ENCODE assay signal across 8 cellular contexts in the genomic region with DNA sequence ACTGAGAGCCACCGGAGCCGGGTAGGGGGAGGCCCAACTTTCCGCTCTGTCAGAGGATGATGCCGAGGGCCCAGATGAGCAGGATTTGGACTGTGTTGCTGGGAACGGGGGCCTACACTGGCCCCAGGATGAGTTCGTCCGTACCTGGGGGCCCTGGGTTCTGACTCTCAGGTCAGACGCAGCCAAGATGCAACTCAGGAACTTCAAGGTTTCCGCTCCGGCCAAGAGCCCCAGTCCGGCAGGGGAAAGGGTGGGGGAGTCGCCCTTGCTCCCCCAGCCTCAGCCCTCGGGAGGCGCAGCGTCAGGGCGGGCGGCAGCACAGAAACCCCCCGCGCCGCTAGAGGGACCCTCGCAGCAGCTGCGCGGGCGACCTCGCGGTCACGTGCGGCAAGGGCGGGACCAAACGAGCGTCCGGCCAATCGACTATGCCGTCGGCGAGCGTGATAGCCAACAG. TPM values are rescaled to one million over a fixed set of nuclear protein-coding genes. Genes with fewer than 3 reads are reported as not detected.
DNase-seq lines count a peak whose midpoint lies in the region; ATAC-seq and TF ChIP-seq lines count a peak whose summit lies in the region.

No MANE protein-coding gene starts in this region.

- WGBS in suprapubic skin: 4% methylated on average over 11 of the region's 37 CpGs

- peak; percentile 72 for TF ChIP-seq CTCF in Calu3 (IDR thresholded peaks at IDR 0.05; ENCODE audit: unreplicated experiment)
- TF ChIP-seq CTCF in PC-3 (conservative IDR thresholded peaks at IDR 0.05; ENCODE audit: low read depth, low read length): peak; percentile 58
- TF ChIP-seq CTCF in foreskin keratinocyte (conservative IDR thresholded peaks at IDR 0.05): no peak
- peak; percentile 23 for TF ChIP-seq CTCF in neural progenitor cell (IDR thresholded peaks at IDR 0.05)
- no peak for TF ChIP-seq CTCF in suprapubic skin (IDR thresholded peaks at IDR 0.05)

- peak overlapping the region; percentile 74 for H3K4me3 ChIP-seq in PC-3 (ENCODE audit: low read length)
- H3K4me3 ChIP-seq in neural progenitor cell: peak overlapping the region; percentile 61
- H3K4me3 ChIP-seq in suprapubic skin: peak overlapping the region; percentile 80

- no peaks in the 10 kb centered on the region for H4K20me1 ChIP-seq in PC-3 (ENCODE audit: low read length)
- H4K20me1 ChIP-seq in neural progenitor cell (ENCODE audit: low read depth): no peaks in the 10 kb centered on the region

- H3K9me3 ChIP-seq in PC-3 (ENCODE audit: low read length): no peaks in the 10 kb centered on the region
- no peaks in the 10 kb centered on the region for H3K9me3 ChIP-seq in neural progenitor cell (ENCODE audit: low read depth)
- H3K9me3 ChIP-seq in suprapubic skin: no peaks in the 10 kb centered on the region

- H3K36me3 ChIP-seq in PC-3 (ENCODE audit: low read depth, low read length) (no peaks in the 10 kb centered on the region), neural progenitor cell (no peaks in the 10 kb centered on the region), suprapubic skin (peaks cover 7% of the 10 kb centered on the region)

- H3K9me3 Mint-ChIP-seq in Calu3 (ENCODE audit: low read depth, unreplicated experiment) (no peaks in the 10 kb centered on the region), neural progenitor cell (no peaks in the 10 kb centered on the region)

- H3K36me3 Mint-ChIP-seq in Calu3 (ENCODE audit: insufficient read depth, unreplicated experiment) (peaks cover 33% of the 10 kb centered on the region), neural progenitor cell (peaks cover 19% of the 10 kb centered on the region)

- H3K27ac Mint-ChIP-seq in Calu3 (ENCODE audit: unreplicated experiment) (peak overlapping the region; percentile 91), neural progenitor cell (peak overlapping the region; percentile 89)

- H3K27me3 Mint-ChIP-seq in Calu3 (ENCODE audit: unreplicated experiment) (no peaks in the 10 kb centered on the region), neural progenitor cell (ENCODE audit: insufficient read depth, low read depth) (no peaks in the 10 kb centered on the region)

- no peaks in the 10 kb centered on the region for H3K9me2 ChIP-seq in PC-3 (replicated peaks; ENCODE audit: low read length)

- ATAC-seq in GM21381 (IDR thresholded peaks at IDR 0.05; ENCODE audit: unreplicated experiment): peak; percentile 67
- ATAC-seq in PC-3: peak; percentile 84
- ATAC-seq in foreskin keratinocyte: peak; percentile 84

- H3K4me1 Mint-ChIP-seq in Calu3 (ENCODE audit: low read depth, unreplicated experiment): peaks cover 25% of the 10 kb centered on the region
- peaks cover 12% of the 10 kb centered on the region for H3K4me1 Mint-ChIP-seq in neural progenitor cell

- TSS peak; percentile 91 for BruUV-seq in Calu3 (replicated peaks; lab: Mats Ljungman, UMichigan)
- BruUV-seq in PC-3 (replicated peaks; lab: Mats Ljungman, UMichigan): TSS peak; percentile 79

- H3K27me3 ChIP-seq in PC-3 (ENCODE audit: low read length) (no peaks in the 10 kb centered on the region), foreskin keratinocyte (no peaks in the 10 kb centered on the region), neural progenitor cell (no peaks in the 10 kb centered on the region), suprapubic skin (no peaks in the 10 kb centered on the region)

- peak overlapping the region; percentile 72 for H3K27ac ChIP-seq in PC-3 (ENCODE audit: low read length)
- H3K27ac ChIP-seq in foreskin keratinocyte: peak overlapping the region; percentile 52
- H3K27ac ChIP-seq in neural progenitor cell: peak overlapping the region; percentile 77
- H3K27ac ChIP-seq in suprapubic skin: peak overlapping the region; percentile 97

- H3K4me3 Mint-ChIP-seq in Calu3 (ENCODE audit: low read depth, unreplicated experiment): peak overlapping the region; percentile 81
- H3K4me3 Mint-ChIP-seq in neural progenitor cell: peak overlapping the region; percentile 91

- H2AFZ ChIP-seq in PC-3 (ENCODE audit: low read length) (peak overlapping the region; percentile 99), neural progenitor cell (replicated peaks) (peak overlapping the region; percentile 75)

- H3K4me1 ChIP-seq in PC-3 (ENCODE audit: insufficient read depth, low read length) (peaks cover 14% of the 10 kb centered on the region), foreskin keratinocyte (peaks cover 3% of the 10 kb centered on the region), neural progenitor cell (no peaks in the 10 kb centered on the region), suprapubic skin (peaks cover 33% of the 10 kb centered on the region)

- no peaks in the 10 kb centered on the region for H3F3A ChIP-seq in PC-3 (ENCODE audit: low read length, unreplicated experiment)
- H3F3A ChIP-seq in neural progenitor cell (ENCODE audit: low read depth): peaks cover 24% of the 10 kb centered on the region

- TF ChIP-seq POLR2A in suprapubic skin (IDR thresholded peaks at IDR 0.05): peak in 1 of 2 donors; percentile 41

- CTCF ChIA-PET in Calu3 (lab: Charles Lee) (interaction anchor here (0.9 to 2.4 kb wide), 9 partner anchors 15 to 170 kb away, joined by 3 to 10 read pairs (median 5); partner anchors contain the start of genes ATG2A, BATF2 and CDC42BPG), PC-3 (lab: Charles Lee) (interaction anchor here (0.5 to 1.2 kb wide), 2 partner anchors 20 to 165 kb away, joined by 3 to 4 read pairs; no protein-coding TSS in a partner anchor)

- peak overlapping the region; percentile 78 for H3K9ac ChIP-seq in PC-3 (ENCODE audit: low read length)
- H3K9ac ChIP-seq in neural progenitor cell: no peak overlapping the region

- DNase-seq in Calu3: peak; percentile 92
- peak; percentile 91 for DNase-seq in HT-29 (ENCODE audit: low spot score)
- peak; percentile 89 for DNase-seq in PC-3
- peak; percentile 84 for DNase-seq in activated gamma-delta T cell treated with Interleukin-2 at 50 U/mL for 16 hours
- peak; percentile 58 to 80 for DNase-seq in foreskin keratinocyte
- DNase-seq in neural progenitor cell (ENCODE audit: low spot score): peak; percentile 98
- peak; percentile 95 for DNase-seq in suprapubic skin (ENCODE audit: low spot score in 2 of 2)

- intact Hi-C loops in Calu3 (cut with micrococcal nuclease; ENCODE audit: unreplicated experiment) (loop anchor here (5.0 kb wide), 1 partner anchor 166 kb away; no protein-coding TSS in a partner anchor), PC-3 (cut with micrococcal nuclease) (loop anchor here (1.0 to 5.0 kb wide), 4 partner anchors 64 to 104 kb away; partner anchors contain the start of genes ATG2A, PPP2R5B and ZNHIT2)

- H3K4me2 ChIP-seq in PC-3 (ENCODE audit: low read length) (peak overlapping the region; percentile 96), neural progenitor cell (peak overlapping the region; percentile 75)

- no peak for TF ChIP-seq EP300 in suprapubic skin (IDR thresholded peaks at IDR 0.05)

- POLR2A ChIA-PET in PC-3 (lab: Charles Lee; ENCODE audit: unreplicated experiment): no interaction called here

- H3K79me2 ChIP-seq in PC-3 (ENCODE audit: low read length) (peaks cover 10% of the 10 kb centered on the region), neural progenitor cell (ENCODE audit: low read depth) (peaks cover 22% of the 10 kb centered on the region)

RNA-seq across cellular contexts. Expression of gene ARL2, which starts 0.2 kb away (rescaled TPM):
- total RNA-seq in Calu3 (2022) (62.6 and 63.7 TPM in 2 replicates), PC-3 (2014; rRNA removed) (86.0 and 107 TPM in 2 replicates), foreskin keratinocyte (93.3 and 102 TPM in 2 replicates), neural progenitor cell (ENCODE audit: low replicate concordance) (171 and 287 TPM in 2 replicates), suprapubic skin (10 to 100 TPM; 67.8 to 91.3 (median 87.8) TPM)
- total RNA-seq in HT-29 (2014; rRNA removed; shearing (Covaris generic)): 103 and 104 TPM in 2 replicates
- polyA plus RNA-seq in foreskin keratinocyte: 161 and 169 TPM in 2 replicates

RNA-seq across cellular contexts. Expression of gene SNX15, which starts 13.5 kb away (rescaled TPM):
- total RNA-seq in Calu3 (2022) (22.1 and 25.7 TPM in 2 replicates), PC-3 (2014; rRNA removed) (15.1 and 40.4 TPM in 2 replicates), foreskin keratinocyte (16.2 and 16.8 TPM in 2 replicates), neural progenitor cell (ENCODE audit: low replicate concordance) (10.7 and 16.8 TPM in 2 replicates), suprapubic skin (10 to 100 TPM; 12.1 to 30.9 (median 24.2) TPM)
- 26.5 and 36.1 TPM in 2 replicates for total RNA-seq in HT-29 (2014; rRNA removed; shearing (Covaris generic))
- 18.5 and 18.9 TPM in 2 replicates for polyA plus RNA-seq in foreskin keratinocyte

RNA-seq across cellular contexts. Expression of gene BATF2, which starts 16.9 kb away (rescaled TPM):
- 4.5 and 11.3 TPM in 2 replicates for total RNA-seq in Calu3 (2022)
- 1.6 and 2.5 TPM in 2 replicates for total RNA-seq in HT-29 (2014; rRNA removed; shearing (Covaris generic))
- total RNA-seq in PC-3 (2014; rRNA removed): 0.52 TPM in 1 of 2 replicates, not detected in the other
- total RNA-seq in foreskin keratinocyte: 0.14 and 0.28 TPM in 2 replicates
- 0.35 and 0.36 TPM in 2 replicates for polyA plus RNA-seq in foreskin keratinocyte
- total RNA-seq in neural progenitor cell (ENCODE audit: low replicate concordance): 0.28 TPM in 1 of 2 replicates, not detected in the other
- total RNA-seq in suprapubic skin: under 1 TPM in 2 of 4 donors, not detected in 2; 0.30 to 0.38 TPM

RNA-seq across cellular contexts. Expression of gene SAC3D1, which starts 27.3 kb away (rescaled TPM):
- total RNA-seq in Calu3 (2022) (12.9 and 17.6 TPM in 2 replicates), PC-3 (2014; rRNA removed) (61.0 and 82.0 TPM in 2 replicates), foreskin keratinocyte (14.6 and 19.0 TPM in 2 replicates), neural progenitor cell (ENCODE audit: low replicate concordance) (3.0 and 13.2 TPM in 2 replicates), suprapubic skin (10 to 100 TPM in 3 of 4 donors, 1 to 10 TPM in 1; 8.7 to 16.5 (median 12.4) TPM)
- 52.4 and 52.5 TPM in 2 replicates for total RNA-seq in HT-29 (2014; rRNA removed; shearing (Covaris generic))
- 27.6 and 30.3 TPM in 2 replicates for polyA plus RNA-seq in foreskin keratinocyte

RNA-seq across cellular contexts. Expression of gene MAJIN, which starts 41.8 kb away (rescaled TPM):
- total RNA-seq in Calu3 (2022) (0.56 TPM in 1 of 2 replicates, not detected in the other), PC-3 (2014; rRNA removed) (not detected in 2 replicates), foreskin keratinocyte (0.04 TPM in 1 of 2 replicates, not detected in the other), neural progenitor cell (ENCODE audit: low replicate concordance) (0.06 TPM in 1 of 2 replicates, not detected in the other), suprapubic skin (not detected)
- not detected in 2 replicates for total RNA-seq in HT-29 (2014; rRNA removed; shearing (Covaris generic))
- not detected in 2 replicates for polyA plus RNA-seq in foreskin keratinocyte

Comparison
In these comparisons a context has a peak if more than half of its experiments do, and no peak if none do; other contexts are left out.
1. Peak in every context shown above with its lines: DNase-seq, ATAC-seq, H3K4me3 ChIP-seq and H3K27ac ChIP-seq.
2. CTCF ChIP-seq: peak in Calu3 (single experiment), PC-3 (single experiment) and neural progenitor cell (single experiment); none in foreskin keratinocyte (single experiment) and suprapubic skin (0 of 2).